ENCODE assay signal across 1 cellular context in the genomic region with DNA sequence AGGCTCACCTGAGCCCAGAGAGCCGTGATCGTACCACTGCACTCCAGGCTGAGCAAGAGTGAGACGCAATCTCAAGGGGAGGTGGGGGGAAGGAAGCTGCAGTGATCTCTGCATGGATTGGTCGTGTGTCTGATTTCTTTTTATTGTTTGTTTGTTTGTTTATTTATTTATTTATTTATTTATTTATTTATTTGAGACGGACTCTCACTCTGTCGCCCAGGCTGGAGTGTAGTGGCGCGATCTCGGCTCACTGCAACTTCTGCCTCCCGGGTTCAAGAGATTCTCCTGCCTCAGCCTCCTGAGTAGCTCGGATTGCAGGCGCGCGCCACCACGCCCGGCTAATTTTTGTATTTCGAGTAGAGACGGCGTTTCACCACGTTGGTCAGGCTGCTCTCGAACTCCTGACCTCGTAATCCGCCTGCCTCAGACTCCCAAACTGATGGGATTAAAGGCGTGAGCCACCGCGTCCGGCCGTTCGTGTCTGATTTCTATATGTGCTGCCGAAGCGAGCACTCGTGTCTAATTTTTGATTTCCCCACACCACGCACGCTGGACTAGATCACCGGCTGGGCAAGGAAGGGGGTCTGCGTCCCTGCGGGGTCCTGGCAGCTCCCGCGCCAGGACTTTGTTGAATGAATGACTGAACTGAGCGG.
TF ChIP-seq lines count a peak whose summit lies in the region.

No MANE protein-coding gene starts in this region.

TF ChIP-seq in GM23338, 12 proteins besides CTCF, POLR2A, EP300 and RAD21 (continued from another document):
- TF ChIP-seq, protein P1, sequence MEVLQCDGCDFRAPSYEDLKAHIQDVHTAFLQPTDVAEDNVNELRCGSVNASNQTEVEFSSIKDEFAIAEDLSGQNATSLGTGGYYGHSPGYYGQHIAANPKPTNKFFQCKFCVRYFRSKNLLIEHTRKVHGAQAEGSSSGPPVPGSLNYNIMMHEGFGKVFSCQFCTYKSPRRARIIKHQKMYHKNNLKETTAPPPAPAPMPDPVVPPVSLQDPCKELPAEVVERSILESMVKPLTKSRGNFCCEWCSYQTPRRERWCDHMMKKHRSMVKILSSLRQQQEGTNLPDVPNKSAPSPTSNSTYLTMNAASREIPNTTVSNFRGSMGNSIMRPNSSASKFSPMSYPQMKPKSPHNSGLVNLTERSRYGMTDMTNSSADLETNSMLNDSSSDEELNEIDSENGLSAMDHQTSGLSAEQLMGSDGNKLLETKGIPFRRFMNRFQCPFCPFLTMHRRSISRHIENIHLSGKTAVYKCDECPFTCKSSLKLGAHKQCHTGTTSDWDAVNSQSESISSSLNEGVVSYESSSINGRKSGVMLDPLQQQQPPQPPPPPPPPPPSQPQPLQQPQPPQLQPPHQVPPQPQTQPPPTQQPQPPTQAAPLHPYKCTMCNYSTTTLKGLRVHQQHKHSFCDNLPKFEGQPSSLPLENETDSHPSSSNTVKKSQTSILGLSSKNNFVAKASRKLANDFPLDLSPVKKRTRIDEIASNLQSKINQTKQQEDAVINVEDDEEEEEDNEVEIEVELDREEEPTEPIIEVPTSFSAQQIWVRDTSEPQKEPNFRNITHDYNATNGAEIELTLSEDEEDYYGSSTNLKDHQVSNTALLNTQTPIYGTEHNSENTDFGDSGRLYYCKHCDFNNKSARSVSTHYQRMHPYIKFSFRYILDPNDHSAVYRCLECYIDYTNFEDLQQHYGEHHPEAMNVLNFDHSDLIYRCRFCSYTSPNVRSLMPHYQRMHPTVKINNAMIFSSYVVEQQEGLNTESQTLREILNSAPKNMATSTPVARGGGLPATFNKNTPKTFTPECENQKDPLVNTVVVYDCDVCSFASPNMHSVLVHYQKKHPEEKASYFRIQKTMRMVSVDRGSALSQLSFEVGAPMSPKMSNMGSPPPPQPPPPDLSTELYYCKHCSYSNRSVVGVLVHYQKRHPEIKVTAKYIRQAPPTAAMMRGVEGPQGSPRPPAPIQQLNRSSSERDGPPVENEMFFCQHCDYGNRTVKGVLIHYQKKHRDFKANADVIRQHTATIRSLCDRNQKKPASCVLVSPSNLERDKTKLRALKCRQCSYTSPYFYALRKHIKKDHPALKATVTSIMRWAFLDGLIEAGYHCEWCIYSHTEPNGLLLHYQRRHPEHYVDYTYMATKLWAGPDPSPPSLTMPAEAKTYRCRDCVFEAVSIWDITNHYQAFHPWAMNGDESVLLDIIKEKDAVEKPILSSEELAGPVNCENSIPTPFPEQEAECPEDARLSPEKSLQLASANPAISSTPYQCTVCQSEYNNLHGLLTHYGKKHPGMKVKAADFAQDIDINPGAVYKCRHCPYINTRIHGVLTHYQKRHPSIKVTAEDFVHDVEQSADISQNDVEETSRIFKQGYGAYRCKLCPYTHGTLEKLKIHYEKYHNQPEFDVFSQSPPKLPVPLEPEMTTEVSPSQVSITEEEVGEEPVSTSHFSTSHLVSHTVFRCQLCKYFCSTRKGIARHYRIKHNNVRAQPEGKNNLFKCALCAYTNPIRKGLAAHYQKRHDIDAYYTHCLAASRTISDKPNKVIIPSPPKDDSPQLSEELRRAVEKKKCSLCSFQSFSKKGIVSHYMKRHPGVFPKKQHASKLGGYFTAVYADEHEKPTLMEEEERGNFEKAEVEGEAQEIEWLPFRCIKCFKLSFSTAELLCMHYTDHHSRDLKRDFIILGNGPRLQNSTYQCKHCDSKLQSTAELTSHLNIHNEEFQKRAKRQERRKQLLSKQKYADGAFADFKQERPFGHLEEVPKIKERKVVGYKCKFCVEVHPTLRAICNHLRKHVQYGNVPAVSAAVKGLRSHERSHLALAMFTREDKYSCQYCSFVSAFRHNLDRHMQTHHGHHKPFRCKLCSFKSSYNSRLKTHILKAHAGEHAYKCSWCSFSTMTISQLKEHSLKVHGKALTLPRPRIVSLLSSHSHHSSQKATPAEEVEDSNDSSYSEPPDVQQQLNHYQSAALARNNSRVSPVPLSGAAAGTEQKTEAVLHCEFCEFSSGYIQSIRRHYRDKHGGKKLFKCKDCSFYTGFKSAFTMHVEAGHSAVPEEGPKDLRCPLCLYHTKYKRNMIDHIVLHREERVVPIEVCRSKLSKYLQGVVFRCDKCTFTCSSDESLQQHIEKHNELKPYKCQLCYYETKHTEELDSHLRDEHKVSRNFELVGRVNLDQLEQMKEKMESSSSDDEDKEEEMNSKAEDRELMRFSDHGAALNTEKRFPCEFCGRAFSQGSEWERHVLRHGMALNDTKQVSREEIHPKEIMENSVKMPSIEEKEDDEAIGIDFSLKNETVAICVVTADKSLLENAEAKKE (CRISPR knock-in tag; IDR thresholded peaks at IDR 0.05) = no peak
- TF ChIP-seq ZNF114 (CRISPR knock-in tag; IDR thresholded peaks at IDR 0.05) = no peak
- TF ChIP-seq EZH2phosphoT487 (IDR thresholded peaks at IDR 0.05; ENCODE audit: unreplicated experiment) = no peak
- TF ChIP-seq JUNB (IDR thresholded peaks at IDR 0.05; ENCODE audit: unreplicated experiment) = no peak
- TF ChIP-seq EZH2 (IDR thresholded peaks at IDR 0.05; ENCODE audit: low read depth, unreplicated experiment) = no peak
- TF ChIP-seq, protein P2, sequence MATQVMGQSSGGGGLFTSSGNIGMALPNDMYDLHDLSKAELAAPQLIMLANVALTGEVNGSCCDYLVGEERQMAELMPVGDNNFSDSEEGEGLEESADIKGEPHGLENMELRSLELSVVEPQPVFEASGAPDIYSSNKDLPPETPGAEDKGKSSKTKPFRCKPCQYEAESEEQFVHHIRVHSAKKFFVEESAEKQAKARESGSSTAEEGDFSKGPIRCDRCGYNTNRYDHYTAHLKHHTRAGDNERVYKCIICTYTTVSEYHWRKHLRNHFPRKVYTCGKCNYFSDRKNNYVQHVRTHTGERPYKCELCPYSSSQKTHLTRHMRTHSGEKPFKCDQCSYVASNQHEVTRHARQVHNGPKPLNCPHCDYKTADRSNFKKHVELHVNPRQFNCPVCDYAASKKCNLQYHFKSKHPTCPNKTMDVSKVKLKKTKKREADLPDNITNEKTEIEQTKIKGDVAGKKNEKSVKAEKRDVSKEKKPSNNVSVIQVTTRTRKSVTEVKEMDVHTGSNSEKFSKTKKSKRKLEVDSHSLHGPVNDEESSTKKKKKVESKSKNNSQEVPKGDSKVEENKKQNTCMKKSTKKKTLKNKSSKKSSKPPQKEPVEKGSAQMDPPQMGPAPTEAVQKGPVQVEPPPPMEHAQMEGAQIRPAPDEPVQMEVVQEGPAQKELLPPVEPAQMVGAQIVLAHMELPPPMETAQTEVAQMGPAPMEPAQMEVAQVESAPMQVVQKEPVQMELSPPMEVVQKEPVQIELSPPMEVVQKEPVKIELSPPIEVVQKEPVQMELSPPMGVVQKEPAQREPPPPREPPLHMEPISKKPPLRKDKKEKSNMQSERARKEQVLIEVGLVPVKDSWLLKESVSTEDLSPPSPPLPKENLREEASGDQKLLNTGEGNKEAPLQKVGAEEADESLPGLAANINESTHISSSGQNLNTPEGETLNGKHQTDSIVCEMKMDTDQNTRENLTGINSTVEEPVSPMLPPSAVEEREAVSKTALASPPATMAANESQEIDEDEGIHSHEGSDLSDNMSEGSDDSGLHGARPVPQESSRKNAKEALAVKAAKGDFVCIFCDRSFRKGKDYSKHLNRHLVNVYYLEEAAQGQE (IDR thresholded peaks at IDR 0.05; ENCODE audit: unreplicated experiment) = no peak
- no peak for TF ChIP-seq ZNF331 (CRISPR knock-in tag; IDR thresholded peaks at IDR 0.05; ENCODE audit: low read depth)
- TF ChIP-seq CREB1 (CRISPR knock-in tag; IDR thresholded peaks at IDR 0.05; ENCODE audit: low read depth) = no peak
- TF ChIP-seq NANOG (IDR thresholded peaks at IDR 0.05; ENCODE audit: borderline replicate concordance) = no peak
